ENCODE assay signal across 7 cellular contexts in the genomic region with DNA sequence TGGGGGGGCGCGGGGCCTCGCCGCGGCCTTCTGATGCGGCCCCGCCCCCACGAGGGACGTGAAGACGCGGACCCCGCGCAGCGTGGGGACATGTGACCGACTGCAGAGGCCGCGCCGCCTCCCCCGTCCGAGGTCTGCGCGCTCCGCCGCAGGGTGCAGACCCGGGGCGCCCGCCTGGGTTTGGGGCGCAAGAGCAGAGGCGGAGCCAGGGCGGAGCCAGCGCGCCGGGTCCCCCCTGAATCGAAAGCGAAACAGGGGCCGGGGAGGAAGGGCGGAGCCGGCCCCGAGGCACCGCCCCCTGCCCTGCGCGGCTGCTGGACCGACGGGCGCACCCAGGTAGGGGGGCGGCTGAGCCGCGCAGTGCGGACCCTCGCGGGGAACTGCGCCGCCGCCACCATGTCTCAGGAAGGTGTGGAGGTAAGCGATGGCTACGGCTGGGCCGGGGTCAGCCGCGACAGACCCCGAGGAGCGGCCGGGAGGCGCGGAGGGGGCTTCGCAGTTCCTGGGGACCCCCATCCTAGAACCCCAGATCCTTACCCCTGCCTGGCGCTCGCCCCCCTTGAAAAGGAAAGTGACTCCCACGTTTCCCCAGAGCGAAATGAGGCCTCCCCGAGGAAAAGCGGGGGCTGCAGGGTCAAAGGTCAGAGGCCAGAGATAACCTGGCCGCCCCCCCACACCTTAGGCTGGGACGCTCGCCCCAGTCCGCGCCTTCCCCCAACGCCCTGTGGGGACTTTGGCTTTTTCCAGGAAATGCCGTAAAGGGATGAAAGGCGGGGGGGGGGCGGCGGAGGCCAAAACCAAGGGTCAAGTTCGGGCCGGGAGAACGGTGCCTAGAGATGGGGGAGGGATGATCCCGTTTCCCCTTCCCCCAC.
A peak's percentile ranks its signal among the peaks of the same experiment; 100 is the strongest.
DNase-seq lines count a peak whose midpoint lies in the region; ATAC-seq and TF ChIP-seq lines count a peak whose summit lies in the region.

A gene (plus strand): TSS at position 286 of the 872 bp plus-strand sequence. CDS start 111 bp downstream, at position 397.

- H3K36me3 ChIP-seq in mucosa of rectum (ENCODE audit: control insufficient read depth in 2 of 2, insufficient read depth in 2 of 2, low read length in 2 of 2): peaks cover 0 to 16% of the 10 kb centered on the region in 2 donors

- no peaks in the 10 kb centered on the region for H3K27me3 ChIP-seq in mucosa of rectum (ENCODE audit: control insufficient read depth in 2 of 2, insufficient read depth in 2 of 2, low read length in 2 of 2)

- H3K9ac ChIP-seq in mucosa of rectum (ENCODE audit: low read depth in 1 of 2, low read length in 2 of 2): peak within 1 kb of the TSS; percentile 92 to 93

- peak; percentile 54 for TF ChIP-seq POLR2A in erythroblast (IDR thresholded peaks at IDR 0.05; ENCODE audit: low read length)

- ATAC-seq in GM18511 (IDR thresholded peaks at IDR 0.05; ENCODE audit: unreplicated experiment): peak; percentile 89
- ATAC-seq in HG02852 (IDR thresholded peaks at IDR 0.05; ENCODE audit: unreplicated experiment): peak; percentile 77

- no peaks in the 10 kb centered on the region for H3K9me3 ChIP-seq in mucosa of rectum (ENCODE audit: control insufficient read depth in 2 of 2, low read length in 2 of 2)

- no peaks in the 10 kb centered on the region for H3K4me1 ChIP-seq in mucosa of rectum (ENCODE audit: control insufficient read depth in 2 of 2, insufficient read depth in 2 of 2, low read length in 2 of 2)

- H3K27ac ChIP-seq in mucosa of rectum (ENCODE audit: low read depth in 2 of 2, low read length in 2 of 2): peak within 1 kb of the TSS; percentile 76 to 80

- DNase-seq in NOMO-1 (lab: John Stamatoyannopoulos, UW; ENCODE audit: unreplicated experiment in 2 of 2) (peak; percentile 45 to 76), activated T-cell treated with anti-CD3 and anti-CD28 coated beads for 48 hours (ENCODE audit: low read depth) (peak; percentile 81), erythroblast (lab: John Stamatoyannopoulos, UW) (peak; percentile 88 to 92)
- peak; percentile 67 for DNase-seq in stimulated activated CD8-positive, alpha-beta memory T cell treated with anti-CD3 and anti-CD28 coated beads, Interleukin-4, amount 100 ng/mL, for 24 hours (ENCODE audit: low read depth)

- peak within 1 kb of the TSS; percentile 83 for H3K4me3 ChIP-seq in mucosa of rectum (ENCODE audit: low read length in 2 of 2)

Comparison
In these comparisons a context has a peak if more than half of its experiments do, and no peak if none do; other contexts are left out.
1. Peak in every context shown above with its lines: DNase-seq, ATAC-seq, H3K4me3 ChIP-seq and H3K27ac ChIP-seq.